In genomic region chr20:3794701-3795420, GRCh38 we compare ENCODE assay signal across 8 cellular contexts. TPM values are rescaled to one million over a fixed set of nuclear protein-coding genes. Genes with fewer than 3 reads are reported as not detected.
A peak's percentile ranks its signal among the peaks of the same experiment; 100 is the strongest.
DNase-seq lines count a peak whose midpoint lies in the region; ATAC-seq and TF ChIP-seq lines count a peak whose summit lies in the region.

No MANE protein-coding gene starts in this region.

- H3K4me3 Mint-ChIP-seq in glutamatergic neuron (ENCODE audit: unreplicated experiment), result peak overlapping the region; percentile 89

- TF ChIP-seq CTCF in GM12865 (IDR thresholded peaks at IDR 0.05; ENCODE audit: insufficient read depth, low read depth, low read length, missing control alignments), result no peak
- no peak for TF ChIP-seq CTCF in WI38 (IDR thresholded peaks at IDR 0.05; ENCODE audit: low read depth, low read length)
- TF ChIP-seq CTCF in glutamatergic neuron (IDR thresholded peaks at IDR 0.05; ENCODE audit: partially characterized antibody, unreplicated experiment), result no peak

- H3K27me3 Mint-ChIP-seq in glutamatergic neuron (ENCODE audit: unreplicated experiment), result peaks cover 5% of the 10 kb centered on the region

- DNase-seq in GM12865 (ENCODE audit: low read depth) (no peak), glutamatergic neuron (no peak), NCI-H526 treated with DMSO at 0.1 percent for 48 hours (lab: John Stamatoyannopoulos, UW) (no peak), Kasumi-1 (lab: John Stamatoyannopoulos, UW) (no peak)
- no peak for DNase-seq in effector CD8-positive, alpha-beta T cell (lab: John Stamatoyannopoulos, UW)

- peak overlapping the region in 19 of 21 experiments; percentile 69 to 97 (median 92) for H3K27ac ChIP-seq in skin epidermis

- H3K36me3 Mint-ChIP-seq in glutamatergic neuron (ENCODE audit: unreplicated experiment), result no peaks in the 10 kb centered on the region

- H3K9me3 Mint-ChIP-seq in glutamatergic neuron (ENCODE audit: unreplicated experiment), result peaks cover 4% of the 10 kb centered on the region

- ATAC-seq in GM18873 (IDR thresholded peaks at IDR 0.05; ENCODE audit: low FRiP score, unreplicated experiment), result no peak

- H3K4me1 Mint-ChIP-seq in glutamatergic neuron (ENCODE audit: low read depth, unreplicated experiment), result peaks cover 18% of the 10 kb centered on the region

- H3K4me3 ChIP-seq in GM12865 (ENCODE audit: low read depth, low read length) (peak overlapping the region; percentile 91), WI38 (ENCODE audit: low read depth, low read length) (peak overlapping the region; percentile 87), skin epidermis (peak overlapping the region in 5 of 7 experiments; percentile 48 to 72 (median 66))

- H3K27ac Mint-ChIP-seq in glutamatergic neuron (ENCODE audit: unreplicated experiment), result no peak overlapping the region

RNA-seq across cellular contexts. Expression of gene CDC25B, which starts 1.2 kb away (rescaled TPM):
- total RNA-seq in glutamatergic neuron (ENCODE audit: unreplicated experiment), result 27.6 TPM

RNA-seq across cellular contexts. Expression of gene CENPB, which starts 8.3 kb away (rescaled TPM):
- total RNA-seq in glutamatergic neuron (ENCODE audit: unreplicated experiment), result 47.1 TPM

RNA-seq across cellular contexts. Expression of gene SPEF1, which starts 13.6 kb away (rescaled TPM):
- total RNA-seq in glutamatergic neuron (ENCODE audit: unreplicated experiment), result 0.22 TPM

RNA-seq across cellular contexts. Expression of gene AP5S1, which starts 25.5 kb away (rescaled TPM):
- total RNA-seq in glutamatergic neuron (ENCODE audit: unreplicated experiment), result 8.1 TPM

RNA-seq across cellular contexts. Expression of gene ADISSP, which starts 27.3 kb away (rescaled TPM):
- total RNA-seq in glutamatergic neuron (ENCODE audit: unreplicated experiment), result 54.6 TPM
